14 cellular contexts compared by ENCODE assay signal in the genomic region with DNA sequence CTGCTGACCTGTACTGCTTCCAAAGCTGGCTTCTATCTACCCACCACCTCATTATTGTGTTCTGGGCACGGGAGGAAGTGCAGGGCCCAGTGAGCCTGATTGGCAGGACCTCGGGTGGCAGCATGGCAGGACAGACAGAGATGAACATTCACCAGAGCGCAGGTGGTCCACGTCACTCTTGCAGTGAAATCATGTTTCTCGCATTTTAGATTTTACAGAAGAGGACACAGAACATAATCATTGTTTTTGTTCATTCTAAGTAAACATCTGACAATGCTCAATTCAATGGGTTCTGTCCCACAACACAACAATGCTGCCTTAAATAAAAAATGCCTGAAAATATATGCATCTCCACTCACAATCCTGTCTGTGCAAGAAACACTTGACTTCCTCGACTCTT.
"Had no signal": no experiment of that assay in that cellular context is flagged by ENCODE, and none has a peak within 500 bp of the region (broad histone marks: within the 10 kb centered on the region; RNA-seq: fewer than 3 reads in every experiment).

No MANE protein-coding gene starts in this region.

- DNase-seq: activated B cell treated with CpG ODN at 0.5 μM for 24 hours; activated CD4-positive, alpha-beta T cell treated with anti-CD3 and anti-CD28 coated beads, Interleukin-2, amount 10 ng/mL, durations not matched to agents 24 days and 14 days; activated T-cell treated with anti-CD3 and anti-CD28 coated beads, Interleukin-2, amount 50 U/mL, for 1 hour; aorta; effector CD4-positive, alpha-beta T cell; foreskin melanocyte; ovary; Right ventricle myocardium superior had no signal

- H3K4me3 Mint-ChIP-seq: activated B cell treated with CpG ODN at 0.5 μM for 24 hours; activated CD4-positive, alpha-beta T cell treated with anti-CD3 and anti-CD28 coated beads, Interleukin-2, amount 10 ng/mL, durations not matched to agents 24 days and 14 days; memory B cell; nephron; type B pancreatic cell had no signal

- H3K27me3 Mint-ChIP-seq: type B pancreatic cell had no signal

- H3K27ac Mint-ChIP-seq: activated B cell treated with CpG ODN at 0.5 μM for 24 hours; activated CD4-positive, alpha-beta T cell treated with anti-CD3 and anti-CD28 coated beads, Interleukin-2, amount 10 ng/mL, durations not matched to agents 24 days and 14 days; activated naive CD4-positive, alpha-beta T cell treated with anti-CD3 and anti-CD28 coated beads, Interleukin-2, amount 50 U/mL, for 72 hours; memory B cell; nephron; type B pancreatic cell had no signal

- H3K36me3 Mint-ChIP-seq: activated naive CD4-positive, alpha-beta T cell treated with anti-CD3 and anti-CD28 coated beads, Interleukin-2, amount 50 U/mL, for 72 hours; type B pancreatic cell had no signal

- H3K4me1 Mint-ChIP-seq: activated B cell treated with CpG ODN at 0.5 μM for 24 hours; activated CD4-positive, alpha-beta T cell treated with anti-CD3 and anti-CD28 coated beads, Interleukin-2, amount 10 ng/mL, durations not matched to agents 24 days and 14 days; memory B cell had no signal

- ATAC-seq: activated naive CD4-positive, alpha-beta T cell treated with anti-CD3 and anti-CD28 coated beads, Interleukin-2, amount 50 U/mL, for 72 hours; left colon; SK-N-SH treated with all-trans-retinoic acid at 6 μM for 48 hours had no signal

- H3K9me3 Mint-ChIP-seq: activated B cell treated with CpG ODN at 0.5 μM for 24 hours; activated CD4-positive, alpha-beta T cell treated with anti-CD3 and anti-CD28 coated beads, Interleukin-2, amount 10 ng/mL, durations not matched to agents 24 days and 14 days; activated naive CD4-positive, alpha-beta T cell treated with anti-CD3 and anti-CD28 coated beads, Interleukin-2, amount 50 U/mL, for 72 hours; memory B cell had no signal
